In the genomic region with DNA sequence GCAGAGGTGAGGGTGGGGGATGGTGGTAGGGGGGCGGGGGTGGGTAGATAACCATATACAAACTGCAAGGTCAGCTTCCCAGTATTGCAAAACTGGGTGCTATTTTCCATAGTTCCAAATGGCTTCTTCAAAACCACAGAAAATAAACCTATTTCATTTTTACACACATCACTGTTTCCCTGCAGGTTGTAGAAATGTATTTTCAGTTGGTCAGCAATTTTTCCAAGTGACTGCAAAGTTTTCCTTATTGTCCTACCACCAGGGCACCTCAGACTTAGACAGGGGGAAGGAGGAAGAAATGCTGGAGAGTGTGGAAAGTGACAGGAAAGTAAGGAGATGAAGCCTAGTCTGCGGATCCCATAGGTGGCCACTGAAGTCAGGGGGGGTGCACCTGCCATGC, we compare ENCODE assay signal across 30 cellular contexts.
"Had no signal": no experiment of that assay in that cellular context is flagged by ENCODE, and none has a peak within 500 bp of the region (broad histone marks: within the 10 kb centered on the region; RNA-seq: fewer than 3 reads in every experiment).

No MANE protein-coding gene starts in this region.

- H3K36me3 Mint-ChIP-seq: natural killer cell; neural progenitor cell; stimulated activated memory B cell treated with anti-CD40 and anti-IgM and Interleukin-4, amounts not matched to agents 10 μg/mL and 1 μg/mL and 100 μg/mL, for 72 hours; type B pancreatic cell had no signal

- ATAC-seq: natural killer cell; psoas muscle; right cardiac atrium; sciatic nerve; stimulated activated memory B cell treated with anti-CD40 and anti-IgM and Interleukin-4, amounts not matched to agents 10 μg/mL and 1 μg/mL and 100 μg/mL, for 72 hours; stimulated activated naive CD8-positive, alpha-beta T cell treated with anti-CD3 and anti-CD28 coated beads, Interleukin-15, amount 100 ng/mL, for 72 hours; stimulated activated naive CD8-positive, alpha-beta T cell treated with anti-CD3 and anti-CD28 coated beads, Interleukin-15, Interleukin-2, amounts not matched to agents 100 U/mL and 50 U/mL, for 24 hours; upper lobe of right lung had no signal

- H3K4me3 ChIP-seq: neural progenitor cell, ovary, psoas muscle, skin epidermis, smooth muscle cell, spleen, suprapubic skin, testis, tibial artery, transverse colon, upper lobe of right lung, uterus had no signal

- H3K9me3 ChIP-seq: ovary, psoas muscle, spleen, suprapubic skin, testis, tibial artery, transverse colon, upper lobe of right lung, uterus had no signal

- H3K79me2 ChIP-seq: parathyroid adenoma had no signal

- H3K4me1 ChIP-seq: neural progenitor cell, parathyroid adenoma, psoas muscle, spleen, suprapubic skin, testis, tibial artery, transverse colon, upper lobe of right lung, uterus had no signal

- H3K27ac Mint-ChIP-seq: natural killer cell; nephron; neural progenitor cell; progenitor cell of endocrine pancreas; stimulated activated memory B cell treated with anti-CD40 and anti-IgM and Interleukin-4, amounts not matched to agents 10 μg/mL and 1 μg/mL and 100 μg/mL, for 72 hours; type B pancreatic cell had no signal

- H3K27me3 Mint-ChIP-seq: progenitor cell of endocrine pancreas; stimulated activated naive CD8-positive, alpha-beta T cell treated with anti-CD3 and anti-CD28 coated beads, Interleukin-15, amount 100 ng/mL, for 72 hours had no signal

- H3K36me3 ChIP-seq: neural progenitor cell, ovary, spleen, suprapubic skin, tibial artery, transverse colon, upper lobe of right lung, uterus had no signal

- H2AFZ ChIP-seq: parathyroid adenoma had no signal

- H3K4me1 Mint-ChIP-seq: natural killer cell; nephron; stimulated activated memory B cell treated with anti-CD40 and anti-IgM and Interleukin-4, amounts not matched to agents 10 μg/mL and 1 μg/mL and 100 μg/mL, for 72 hours had no signal

- DNase-seq: natural killer cell; occipital lobe; ovary; psoas muscle; right cardiac atrium; spleen; stimulated activated CD4-positive, alpha-beta T cell treated with anti-CD3 and anti-CD28 coated beads, Interleukin-12 subunit alpha, Interleukin-12 subunit beta, amount 100 ng/mL, for 4 hours; stimulated activated CD4-positive, alpha-beta T cell treated with anti-CD3 and anti-CD28 coated beads, Interleukin-1b, Interleukin-23, amount 100 ng/mL, for 48 hours; stimulated activated CD4-positive, alpha-beta T cell treated with anti-CD3 and anti-CD28 coated beads, Interleukin-4, amount 100 ng/mL, for 1 hour; stimulated activated CD4-positive, alpha-beta T cell treated with anti-CD3 and anti-CD28 coated beads, Interleukin-4, amount 100 ng/mL, for 4 hours; stimulated activated CD8-positive, alpha-beta memory T cell treated with anti-CD3 and anti-CD28 coated beads, Interleukin-4, amount 100 ng/mL, for 48 hours; stimulated activated naive CD4-positive, alpha-beta T cell; stimulated activated naive CD8-positive, alpha-beta T cell treated with anti-CD3 and anti-CD28 coated beads, Interleukin-15, amount 100 ng/mL, for 72 hours; stimulated activated naive CD8-positive, alpha-beta T cell treated with anti-CD3 and anti-CD28 coated beads, Interleukin-15, Interleukin-2, amounts not matched to agents 100 U/mL and 50 U/mL, for 24 hours; substantia nigra; testis; tibial artery; transverse colon; upper lobe of right lung; uterus had no signal

- H3K27me3 ChIP-seq: neural progenitor cell, ovary, spleen, suprapubic skin, testis, tibial artery, transverse colon, upper lobe of right lung, uterus had no signal

- H3K9ac ChIP-seq: neural progenitor cell, parathyroid adenoma had no signal

- H3K9me3 Mint-ChIP-seq: natural killer cell; nephron; neural progenitor cell; stimulated activated naive CD8-positive, alpha-beta T cell treated with anti-CD3 and anti-CD28 coated beads, Interleukin-15, amount 100 ng/mL, for 72 hours; type B pancreatic cell had no signal

- H3K27ac ChIP-seq: neural progenitor cell, ovary, parathyroid adenoma, psoas muscle, skin epidermis, spleen, suprapubic skin, testis, tibial artery, transverse colon, upper lobe of right lung, uterus had no signal

- H3K4me3 Mint-ChIP-seq: natural killer cell; nephron; neural progenitor cell; stimulated activated memory B cell treated with anti-CD40 and anti-IgM and Interleukin-4, amounts not matched to agents 10 μg/mL and 1 μg/mL and 100 μg/mL, for 72 hours; stimulated activated naive CD8-positive, alpha-beta T cell treated with anti-CD3 and anti-CD28 coated beads, Interleukin-15, amount 100 ng/mL, for 72 hours; type B pancreatic cell had no signal

- H3K4me2 ChIP-seq: neural progenitor cell, smooth muscle cell had no signal
